Comparison of ENCODE assay signal across 1 cellular context in genomic region chr1:183279835-183280234, GRCh38.
TF ChIP-seq lines count a peak whose summit lies in the region.

No MANE protein-coding gene starts in this region.

TF ChIP-seq in WTC11, 78 proteins besides CTCF, POLR2A, EP300 and RAD21 (continued from another document):
- TF ChIP-seq STAT6 (CRISPR knock-in tag; conservative IDR thresholded peaks at IDR 0.05; ENCODE audit: low read depth): no peak
- TF ChIP-seq ERG (CRISPR knock-in tag; IDR thresholded peaks at IDR 0.05): no peak
- TF ChIP-seq ZNF317 (CRISPR knock-in tag; IDR thresholded peaks at IDR 0.05; ENCODE audit: borderline replicate concordance, low read depth): no peak
- no peak for TF ChIP-seq ZNF138 (CRISPR knock-in tag; conservative IDR thresholded peaks at IDR 0.05)
- no peak for TF ChIP-seq NR1H2 (CRISPR knock-in tag; IDR thresholded peaks at IDR 0.05)
